33 cellular contexts compared by ENCODE assay signal in the genomic region with DNA sequence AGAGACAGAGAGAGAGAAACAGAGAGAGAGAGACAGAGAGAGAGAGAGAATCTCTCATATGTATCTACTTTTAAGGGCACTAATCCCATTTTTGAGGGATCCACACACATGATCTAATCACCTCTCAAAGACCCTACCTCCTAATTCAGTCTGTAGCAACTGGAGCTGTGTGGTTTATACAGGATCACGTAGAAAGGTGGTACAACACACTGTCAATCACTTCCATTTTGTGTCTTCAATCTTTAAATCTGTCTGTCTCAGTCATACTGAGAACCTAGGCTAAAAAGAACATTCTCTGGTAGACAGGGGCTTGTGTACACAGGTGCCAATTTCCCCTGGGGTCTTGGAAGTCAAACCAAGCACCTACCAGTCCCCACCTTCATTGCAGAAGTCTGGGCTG.
"Had no signal": no experiment of that assay in that cellular context is flagged by ENCODE, and none has a peak within 500 bp of the region (broad histone marks: within the 10 kb centered on the region; RNA-seq: fewer than 3 reads in every experiment).

No MANE protein-coding gene starts in this region.

- H3K27ac ChIP-seq: ascending aorta, VCaP had no signal

- H3K27ac Mint-ChIP-seq: activated B cell treated with CpG ODN at 0.5 μM for 24 hours; activated CD4-positive, alpha-beta memory T cell treated with anti-CD3 and anti-CD28 coated beads for 36 hours; activated CD4-positive, alpha-beta T cell treated with anti-CD3 and anti-CD28 coated beads, Interleukin-2, amount 10 ng/mL, durations not matched to agents 24 days and 14 days; activated CD8-positive, alpha-beta T cell treated with anti-CD3 and anti-CD28 coated beads for 36 hours; activated naive CD4-positive, alpha-beta T cell treated with anti-CD3 and anti-CD28 coated beads, Interleukin-2, amount 10 ng/mL, durations not matched to agents 7 days and 5 days; activated naive CD4-positive, alpha-beta T cell treated with anti-CD3 and anti-CD28 coated beads, Interleukin-2, amount 50 U/mL, for 24 hours; activated naive CD8-positive, alpha-beta T cell; activated naive CD8-positive, alpha-beta T cell treated with anti-CD3 and anti-CD28 coated beads, Interleukin-2, amount 10 ng/mL, durations not matched to agents 7 days and 5 days; activated naive CD8-positive, alpha-beta T cell treated with anti-CD3 and anti-CD28 coated beads, Interleukin-2, amount 50 U/mL, for 24 hours; activated T-cell treated with anti-CD3 and anti-CD28 coated beads, Interleukin-2, amount 50 U/mL, for 24 hours; activated T-helper 2 cell treated with anti-CD3 and anti-CD28 coated beads, Interferon-gamma antibody, Interleukin-2, Interleukin-4, amounts not matched to agents 10 μg/mL and 5 μg/mL and 100 μg/mL, durations not matched to agents 14 hours and 24 hours and 36 hours; brain; T-helper 1 cell treated with Interleukin-12 subunit alpha and Interleukin-12 subunit beta and Interleukin-4 antibody, amounts not matched to agents 30 μg/mL and 1 μg/mL, for 36 hours; T-helper 2 cell treated with Interferon-gamma antibody and Interleukin-4, amounts not matched to agents 5 μg/mL and 100 μg/mL, for 36 hours had no signal

- ATAC-seq: activated CD8-positive, alpha-beta T cell treated with anti-CD3 and anti-CD28 coated beads for 36 hours; activated naive CD8-positive, alpha-beta T cell treated with anti-CD3 and anti-CD28 coated beads, Interleukin-2, amount 50 U/mL, for 24 hours had no signal

- H3K27me3 Mint-ChIP-seq: activated B cell treated with CpG ODN at 0.5 μM for 24 hours; activated CD4-positive, alpha-beta memory T cell treated with anti-CD3 and anti-CD28 coated beads for 36 hours; activated CD4-positive, alpha-beta T cell treated with anti-CD3 and anti-CD28 coated beads, Interleukin-2, amount 10 ng/mL, durations not matched to agents 24 days and 14 days; activated CD8-positive, alpha-beta T cell treated with anti-CD3 and anti-CD28 coated beads for 36 hours; activated naive CD4-positive, alpha-beta T cell treated with anti-CD3 and anti-CD28 coated beads, Interleukin-2, amount 10 ng/mL, durations not matched to agents 7 days and 5 days; activated naive CD4-positive, alpha-beta T cell treated with anti-CD3 and anti-CD28 coated beads, Interleukin-2, amount 50 U/mL, for 24 hours; activated naive CD8-positive, alpha-beta T cell treated with anti-CD3 and anti-CD28 coated beads, Interleukin-2, amount 10 ng/mL, durations not matched to agents 7 days and 5 days; activated naive CD8-positive, alpha-beta T cell treated with anti-CD3 and anti-CD28 coated beads, Interleukin-2, amount 50 U/mL, for 24 hours; activated T-cell treated with anti-CD3 and anti-CD28 coated beads, Interleukin-2, amount 50 U/mL, for 24 hours; brain had no signal

- DNase-seq: activated B cell treated with CpG ODN at 0.5 μM for 24 hours; activated CD4-positive, alpha-beta memory T cell treated with anti-CD3 and anti-CD28 coated beads for 36 hours; activated CD4-positive, alpha-beta T cell treated with anti-CD3 and anti-CD28 coated beads for 4 hours; activated CD4-positive, alpha-beta T cell treated with anti-CD3 and anti-CD28 coated beads, Interleukin-2, amount 10 ng/mL, durations not matched to agents 24 days and 14 days; activated CD4-positive, alpha-beta T cell treated with anti-CD3 and anti-CD28 coated beads, Interleukin-2, amount 50 U/mL, for 1 hour; activated CD4-positive, alpha-beta T cell treated with anti-CD3 and anti-CD28 coated beads, Interleukin-2, amount 50 U/mL, for 4 hours; activated CD4-positive, CD25-positive, alpha-beta regulatory T cell treated with anti-CD3 and anti-CD28 coated beads, Interleukin-2, amount 50 U/mL, for 72 hours; activated CD8-positive, alpha-beta memory T cell treated with anti-CD3 and anti-CD28 coated beads, Interleukin-2, amount 50 U/mL, for 48 hours; activated CD8-positive, alpha-beta T cell treated with anti-CD3 and anti-CD28 coated beads for 36 hours; activated effector memory CD4-positive, alpha-beta T cell treated with Interleukin-2 at 50 U/mL for 16 hours; activated gamma-delta T cell; activated naive CD4-positive, alpha-beta T cell treated with anti-CD3 and anti-CD28 coated beads, Interleukin-2, amount 10 ng/mL, durations not matched to agents 7 days and 5 days; activated naive CD4-positive, alpha-beta T cell treated with Interleukin-2 at 50 U/mL for 16 hours; activated naive CD8-positive, alpha-beta T cell treated with anti-CD3 and anti-CD28 coated beads, Interleukin-2, amount 10 ng/mL, durations not matched to agents 7 days and 5 days; activated naive CD8-positive, alpha-beta T cell treated with anti-CD3 and anti-CD28 coated beads, Interleukin-2, amount 50 U/mL, for 24 hours; activated T-cell treated with anti-CD3 and anti-CD28 coated beads, Interleukin-2, amount 50 U/mL, for 24 hours; activated T-cell treated with anti-CD3 and anti-CD28 coated beads, Interleukin-2, amount 50 U/mL, for 48 hours; amygdala; anterior cingulate cortex; central memory CD4-positive, alpha-beta T cell; SW 1271; T-helper 1 cell; T-helper 2 cell; T-helper 9 cell had no signal

- H3K9me3 ChIP-seq: ascending aorta had no signal

- FAIRE-seq: TTC549 had no signal

- H3K4me3 ChIP-seq: ascending aorta had no signal

- H3K27me3 ChIP-seq: ascending aorta had no signal

- H3K4me1 ChIP-seq: ascending aorta had no signal

- H3K4me1 Mint-ChIP-seq: activated B cell treated with CpG ODN at 0.5 μM for 24 hours; activated CD4-positive, alpha-beta T cell treated with anti-CD3 and anti-CD28 coated beads, Interleukin-2, amount 10 ng/mL, durations not matched to agents 24 days and 14 days; activated naive CD4-positive, alpha-beta T cell treated with anti-CD3 and anti-CD28 coated beads, Interleukin-2, amount 10 ng/mL, durations not matched to agents 7 days and 5 days; activated naive CD4-positive, alpha-beta T cell treated with anti-CD3 and anti-CD28 coated beads, Interleukin-2, amount 50 U/mL, for 24 hours; activated naive CD8-positive, alpha-beta T cell treated with anti-CD3 and anti-CD28 coated beads, Interleukin-2, amount 10 ng/mL, durations not matched to agents 7 days and 5 days; activated naive CD8-positive, alpha-beta T cell treated with anti-CD3 and anti-CD28 coated beads, Interleukin-2, amount 50 U/mL, for 24 hours had no signal

- H3K36me3 Mint-ChIP-seq: activated CD4-positive, alpha-beta memory T cell treated with anti-CD3 and anti-CD28 coated beads for 36 hours; activated naive CD4-positive, alpha-beta T cell treated with anti-CD3 and anti-CD28 coated beads, Interleukin-2, amount 10 ng/mL, durations not matched to agents 7 days and 5 days; activated naive CD4-positive, alpha-beta T cell treated with anti-CD3 and anti-CD28 coated beads, Interleukin-2, amount 50 U/mL, for 24 hours; activated naive CD8-positive, alpha-beta T cell; activated naive CD8-positive, alpha-beta T cell treated with anti-CD3 and anti-CD28 coated beads, Interleukin-2, amount 10 ng/mL, durations not matched to agents 7 days and 5 days; brain had no signal

- H3K36me3 ChIP-seq: ascending aorta had no signal

- H3K4me3 Mint-ChIP-seq: activated B cell treated with CpG ODN at 0.5 μM for 24 hours; activated CD4-positive, alpha-beta memory T cell treated with anti-CD3 and anti-CD28 coated beads for 36 hours; activated CD4-positive, alpha-beta T cell treated with anti-CD3 and anti-CD28 coated beads, Interleukin-2, amount 10 ng/mL, durations not matched to agents 24 days and 14 days; activated CD8-positive, alpha-beta T cell treated with anti-CD3 and anti-CD28 coated beads for 36 hours; activated naive CD4-positive, alpha-beta T cell treated with anti-CD3 and anti-CD28 coated beads, Interleukin-2, amount 10 ng/mL, durations not matched to agents 7 days and 5 days; activated naive CD4-positive, alpha-beta T cell treated with anti-CD3 and anti-CD28 coated beads, Interleukin-2, amount 50 U/mL, for 24 hours; activated naive CD8-positive, alpha-beta T cell; activated naive CD8-positive, alpha-beta T cell treated with anti-CD3 and anti-CD28 coated beads, Interleukin-2, amount 10 ng/mL, durations not matched to agents 7 days and 5 days; activated naive CD8-positive, alpha-beta T cell treated with anti-CD3 and anti-CD28 coated beads, Interleukin-2, amount 50 U/mL, for 24 hours; activated T-cell treated with anti-CD3 and anti-CD28 coated beads, Interleukin-2, amount 50 U/mL, for 24 hours; brain; T-helper 1 cell treated with Interleukin-12 subunit alpha and Interleukin-12 subunit beta and Interleukin-4 antibody, amounts not matched to agents 30 μg/mL and 1 μg/mL, for 36 hours; T-helper 2 cell treated with Interferon-gamma antibody and Interleukin-4, amounts not matched to agents 5 μg/mL and 100 μg/mL, for 36 hours had no signal

- H3K9me3 Mint-ChIP-seq: activated B cell treated with CpG ODN at 0.5 μM for 24 hours; activated CD4-positive, alpha-beta memory T cell treated with anti-CD3 and anti-CD28 coated beads for 36 hours; activated CD4-positive, alpha-beta T cell treated with anti-CD3 and anti-CD28 coated beads, Interleukin-2, amount 10 ng/mL, durations not matched to agents 24 days and 14 days; activated CD8-positive, alpha-beta T cell treated with anti-CD3 and anti-CD28 coated beads for 36 hours; activated naive CD4-positive, alpha-beta T cell treated with anti-CD3 and anti-CD28 coated beads, Interleukin-2, amount 10 ng/mL, durations not matched to agents 7 days and 5 days; activated naive CD4-positive, alpha-beta T cell treated with anti-CD3 and anti-CD28 coated beads, Interleukin-2, amount 50 U/mL, for 24 hours; activated naive CD8-positive, alpha-beta T cell treated with anti-CD3 and anti-CD28 coated beads, Interleukin-2, amount 10 ng/mL, durations not matched to agents 7 days and 5 days; activated naive CD8-positive, alpha-beta T cell treated with anti-CD3 and anti-CD28 coated beads, Interleukin-2, amount 50 U/mL, for 24 hours; activated T-cell treated with anti-CD3 and anti-CD28 coated beads, Interleukin-2, amount 50 U/mL, for 24 hours; activated T-helper 2 cell treated with anti-CD3 and anti-CD28 coated beads, Interferon-gamma antibody, Interleukin-2, Interleukin-4, amounts not matched to agents 10 μg/mL and 5 μg/mL and 100 μg/mL, durations not matched to agents 14 hours and 24 hours and 36 hours; T-helper 1 cell treated with Interleukin-12 subunit alpha and Interleukin-12 subunit beta and Interleukin-4 antibody, amounts not matched to agents 30 μg/mL and 1 μg/mL, for 36 hours; T-helper 2 cell treated with Interferon-gamma antibody and Interleukin-4, amounts not matched to agents 5 μg/mL and 100 μg/mL, for 36 hours had no signal
